9 cellular contexts compared by ENCODE assay signal in the genomic region with DNA sequence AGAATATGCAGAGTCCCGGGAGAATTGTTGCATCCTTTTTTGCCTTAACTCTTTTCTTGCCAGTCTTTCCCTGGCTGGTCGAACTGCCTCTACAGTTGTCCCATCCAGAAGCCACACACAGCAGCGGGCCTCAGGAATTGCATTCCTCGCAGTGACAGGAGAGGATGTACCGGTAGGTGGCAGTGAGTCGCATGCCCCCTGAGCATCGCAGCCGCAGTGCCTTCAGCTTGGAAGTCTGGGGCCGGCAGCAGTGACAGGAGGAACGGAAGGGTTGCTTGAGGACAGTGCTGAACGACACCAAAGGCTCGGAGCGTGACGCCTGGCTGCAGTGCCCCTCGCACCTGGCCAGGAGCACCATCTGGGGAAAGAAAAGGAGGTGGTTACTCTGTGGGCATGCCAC. TPM values are rescaled to one million over a fixed set of nuclear protein-coding genes. Genes with fewer than 3 reads are reported as not detected.
DNase-seq lines count a peak whose midpoint lies in the region; ATAC-seq and TF ChIP-seq lines count a peak whose summit lies in the region.
"Had no signal": no experiment of that assay in that cellular context is flagged by ENCODE, and none has a peak within 500 bp of the region (broad histone marks: within the 10 kb centered on the region; RNA-seq: fewer than 3 reads in every experiment).

No MANE protein-coding gene starts in this region.

- H3K27me3 ChIP-seq in SK-N-SH (ENCODE audit: insufficient read depth) (no peaks in the 10 kb centered on the region), mesendoderm (ENCODE audit: insufficient read depth, low read length, poor library complexity) (no peaks in the 10 kb centered on the region), tibial artery (no peaks in the 10 kb centered on the region)

- H2BK15ac ChIP-seq in mesendoderm (replicated peaks; ENCODE audit: low read depth): no peak overlapping the region

- H3K27me3 Mint-ChIP-seq in central memory CD8-positive, alpha-beta T cell: peaks cover 2% of the 10 kb centered on the region

- H3K9me3 Mint-ChIP-seq in central memory CD8-positive, alpha-beta T cell: no peaks in the 10 kb centered on the region

- no peak for TF ChIP-seq RAD21 in SK-N-SH (IDR thresholded peaks at IDR 0.05; ENCODE audit: low read length)

- no peak overlapping the region for H3K4me2 ChIP-seq in SK-N-SH
- H3K4me2 ChIP-seq in mesendoderm (ENCODE audit: low read length): no peak overlapping the region

- no peak overlapping the region for H3K23ac ChIP-seq in mesendoderm (ENCODE audit: low read length)

- H3K4me1 Mint-ChIP-seq in central memory CD8-positive, alpha-beta T cell: peaks cover 5% of the 10 kb centered on the region

- H3K9ac ChIP-seq in SK-N-SH (no peak overlapping the region), mesendoderm (ENCODE audit: low read length) (no peak overlapping the region)

- H3K79me2 ChIP-seq in SK-N-SH (ENCODE audit: insufficient read depth): no peaks in the 10 kb centered on the region
- H3K79me2 ChIP-seq in mesendoderm (ENCODE audit: control insufficient read depth, insufficient read depth, low read length): no peaks in the 10 kb centered on the region

- H3K4me3 Mint-ChIP-seq in central memory CD8-positive, alpha-beta T cell: peak overlapping the region; percentile 30

- no peaks in the 10 kb centered on the region for H3K36me3 Mint-ChIP-seq in central memory CD8-positive, alpha-beta T cell (ENCODE audit: insufficient read depth)

- no peaks in the 10 kb centered on the region for H3F3A ChIP-seq in SK-N-SH (replicated peaks; ENCODE audit: insufficient read depth)

- no peak overlapping the region for H2BK120ac ChIP-seq in mesendoderm (ENCODE audit: low read depth, low read length)

- intact Hi-C loops in tibial artery (cut with DNase I; ENCODE audit: low total_unique reads): loop anchor here (10.0 kb wide), 1 partner anchor 295 kb away; no protein-coding TSS in a partner anchor

- H2AK5ac ChIP-seq in mesendoderm (ENCODE audit: low read length): no peak overlapping the region

- peak overlapping the region; percentile 59 for H3K27ac Mint-ChIP-seq in central memory CD8-positive, alpha-beta T cell (ENCODE audit: low read depth)

- no peak overlapping the region for H3K27ac ChIP-seq in SK-N-SH (ENCODE audit: low read depth in 2 of 2, low read length in 1 of 2)
- no peak overlapping the region for H3K27ac ChIP-seq in mesendoderm (ENCODE audit: low read depth, low read length)
- no peak overlapping the region for H3K27ac ChIP-seq in tibial artery
- H3K27ac ChIP-seq: C4-2B had no signal

- no peak overlapping the region for H4K5ac ChIP-seq in mesendoderm (ENCODE audit: low read length)

- H3K36me3 ChIP-seq in SK-N-SH (replicated peaks in 1 of 2; ENCODE audit: control insufficient read depth in 1 of 2, insufficient read depth in 2 of 2, low read length in 1 of 2) (no peaks in the 10 kb centered on the region), mesendoderm (ENCODE audit: control insufficient read depth, insufficient read depth, low read length) (no peaks in the 10 kb centered on the region), tibial artery (no peaks in the 10 kb centered on the region)

- peak; percentile 16; the same call in 1 of the 2 replicates for TF ChIP-seq CTCF in SK-N-SH (IDR thresholded peaks at IDR 0.05)
- TF ChIP-seq CTCF in tibial artery (IDR thresholded peaks at IDR 0.05): peak; percentile 28 to 39

- H3K4me1 ChIP-seq in SK-N-SH (ENCODE audit: control insufficient read depth in 1 of 2, insufficient read depth in 2 of 2, low read depth in 1 of 2, low read length in 1 of 2) (0 out of 4 replicates have a peak, but pooled peaks cover 0 to 8% of the 10 kb centered on the region in 2 experiments), mesendoderm (ENCODE audit: control insufficient read depth, low read depth, low read length) (no peaks in the 10 kb centered on the region), tibial artery (peaks cover 0 to 5% (median 0%) of the 10 kb centered on the region in 4 donors)

- DNase-seq in NCI-H146 (lab: John Stamatoyannopoulos, UW) (peak; percentile 1), NCI-H146 treated with DMSO at 0.1 percent for 48 hours (lab: John Stamatoyannopoulos, UW; ENCODE audit: unreplicated experiment) (no peak), SK-N-SH (no peak), mesendoderm (peak; percentile 81), tibial artery (no peak), NK-92 (lab: John Stamatoyannopoulos, UW; ENCODE audit: unreplicated experiment) (no peak)
- no peak for DNase-seq in central memory CD8-positive, alpha-beta T cell (ENCODE audit: low spot score in 2 of 2)

- no peak overlapping the region for H3K56ac ChIP-seq in mesendoderm (ENCODE audit: low read length)

- H3K9me3 ChIP-seq in SK-N-SH (no peaks in the 10 kb centered on the region), tibial artery (no peaks in the 10 kb centered on the region)

- CTCF ChIA-PET in SK-N-SH (lab: Yijun Ruan, JAX): interaction anchor here (0.9 to 3.0 kb wide), 4 partner anchors 9 to 114 kb away, joined by 3 to 11 read pairs (median 4); no protein-coding TSS in a partner anchor

- TF ChIP-seq EP300 in SK-N-SH (IDR thresholded peaks at IDR 0.05; ENCODE audit: borderline replicate concordance in 1 of 2, low read depth in 1 of 2, low read length in 1 of 2): no peak

- peak; percentile 24 for ATAC-seq in central memory CD8-positive, alpha-beta T cell (replicated peaks; ENCODE audit: extremely low read depth, poor library complexity, severe bottlenecking)
- no peak for ATAC-seq in HG03460 (IDR thresholded peaks at IDR 0.05; ENCODE audit: unreplicated experiment)

- WGBS in SK-N-SH (ENCODE audit: low lambda C conversion rate): 21% methylated on average over 5 of the region's 15 CpGs
- WGBS in mesendoderm (ENCODE audit: extremely low coverage, insufficient coverage, low lambda C conversion rate): no CpG with 5 or more reads among the region's 15 CpGs

- H3K4me3 ChIP-seq in SK-N-SH (ENCODE audit: low read depth in 2 of 2, low read length in 1 of 2) (no peak overlapping the region), mesendoderm (ENCODE audit: low read length) (no peak overlapping the region), tibial artery (no peak overlapping the region)

- no peaks in the 10 kb centered on the region for H3K79me1 ChIP-seq in mesendoderm (ENCODE audit: low read length)

- no peak overlapping the region for H3K18ac ChIP-seq in mesendoderm (ENCODE audit: low read length)

- no peak overlapping the region for H3K4ac ChIP-seq in mesendoderm (ENCODE audit: low read depth, low read length)

- no peaks in the 10 kb centered on the region for H3K9me2 ChIP-seq in SK-N-SH

- H4K8ac ChIP-seq in mesendoderm (ENCODE audit: low read depth, low read length): no peak overlapping the region

- H2BK5ac ChIP-seq in mesendoderm (ENCODE audit: low read length): no peak overlapping the region

- no peak overlapping the region for H2AFZ ChIP-seq in SK-N-SH (ENCODE audit: low read depth)

- H4K20me1 ChIP-seq in SK-N-SH (ENCODE audit: insufficient read depth): no peaks in the 10 kb centered on the region

- POLR2A ChIA-PET in SK-N-SH (lab: Yijun Ruan, JAX): no interaction called here

TF ChIP-seq in SK-N-SH, 30 proteins besides CTCF, POLR2A, EP300 and RAD21 (continues in another document):
- TF ChIP-seq CHD2 (IDR thresholded peaks at IDR 0.05; ENCODE audit: low read length, partially characterized antibody): no peak
- TF ChIP-seq, protein P1, sequence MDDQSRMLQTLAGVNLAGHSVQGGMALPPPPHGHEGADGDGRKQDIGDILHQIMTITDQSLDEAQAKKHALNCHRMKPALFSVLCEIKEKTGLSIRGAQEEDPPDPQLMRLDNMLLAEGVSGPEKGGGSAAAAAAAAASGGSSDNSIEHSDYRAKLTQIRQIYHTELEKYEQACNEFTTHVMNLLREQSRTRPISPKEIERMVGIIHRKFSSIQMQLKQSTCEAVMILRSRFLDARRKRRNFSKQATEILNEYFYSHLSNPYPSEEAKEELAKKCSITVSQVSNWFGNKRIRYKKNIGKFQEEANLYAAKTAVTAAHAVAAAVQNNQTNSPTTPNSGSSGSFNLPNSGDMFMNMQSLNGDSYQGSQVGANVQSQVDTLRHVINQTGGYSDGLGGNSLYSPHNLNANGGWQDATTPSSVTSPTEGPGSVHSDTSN (IDR thresholded peaks at IDR 0.05): no peak
- TF ChIP-seq MEF2A (IDR thresholded peaks at IDR 0.05; ENCODE audit: borderline replicate concordance, low read depth): no peak
- no peak for TF ChIP-seq RFX5 (IDR thresholded peaks at IDR 0.05; ENCODE audit: low read length)
- TF ChIP-seq SIN3A (IDR thresholded peaks at IDR 0.05; ENCODE audit: borderline replicate concordance, low read depth, low read length): no peak
- no peak for TF ChIP-seq JUND (IDR thresholded peaks at IDR 0.05)
- no peak for TF ChIP-seq FOXJ3 (CRISPR knock-in tag; IDR thresholded peaks at IDR 0.05)
- TF ChIP-seq, protein P2, sequence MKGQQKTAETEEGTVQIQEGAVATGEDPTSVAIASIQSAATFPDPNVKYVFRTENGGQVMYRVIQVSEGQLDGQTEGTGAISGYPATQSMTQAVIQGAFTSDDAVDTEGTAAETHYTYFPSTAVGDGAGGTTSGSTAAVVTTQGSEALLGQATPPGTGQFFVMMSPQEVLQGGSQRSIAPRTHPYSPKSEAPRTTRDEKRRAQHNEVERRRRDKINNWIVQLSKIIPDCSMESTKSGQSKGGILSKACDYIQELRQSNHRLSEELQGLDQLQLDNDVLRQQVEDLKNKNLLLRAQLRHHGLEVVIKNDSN (IDR thresholded peaks at IDR 0.05; ENCODE audit: borderline replicate concordance, low read depth): no peak
- TF ChIP-seq, protein P3, sequence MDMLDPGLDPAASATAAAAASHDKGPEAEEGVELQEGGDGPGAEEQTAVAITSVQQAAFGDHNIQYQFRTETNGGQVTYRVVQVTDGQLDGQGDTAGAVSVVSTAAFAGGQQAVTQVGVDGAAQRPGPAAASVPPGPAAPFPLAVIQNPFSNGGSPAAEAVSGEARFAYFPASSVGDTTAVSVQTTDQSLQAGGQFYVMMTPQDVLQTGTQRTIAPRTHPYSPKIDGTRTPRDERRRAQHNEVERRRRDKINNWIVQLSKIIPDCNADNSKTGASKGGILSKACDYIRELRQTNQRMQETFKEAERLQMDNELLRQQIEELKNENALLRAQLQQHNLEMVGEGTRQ (IDR thresholded peaks at IDR 0.05; ENCODE audit: borderline replicate concordance, low read depth, low read length): no peak

RNA-seq across cellular contexts. Expression of gene NDP, which starts 23.5 kb away (rescaled TPM):
- 0.13 and 0.16 TPM in 2 replicates for polyA plus RNA-seq in SK-N-SH (2012; rRNA removed)
- polyA plus RNA-seq in SK-N-SH (2012; cell fraction: cytosol; rRNA removed): 0.08 and 0.17 TPM in 2 replicates
- 0.02 and 0.54 TPM in 2 replicates for polyA plus RNA-seq in SK-N-SH (2012; cell fraction: nucleus; rRNA removed)
- 0.07 TPM for polyA plus RNA-seq in mesendoderm (2013, experiment 1 of 2)
- 0.11 TPM for polyA plus RNA-seq in mesendoderm (2013, experiment 2 of 2)

Comparison
In these comparisons a context has a peak if more than half of its experiments do, and no peak if none do; other contexts are left out.
1. DNase-seq: peak in NCI-H146 (single experiment) and mesendoderm (single experiment); none in NCI-H146 treated with DMSO at 0.1 percent for 48 hours (single experiment), SK-N-SH (single experiment), central memory CD8-positive, alpha-beta T cell (0 of 2), tibial artery (0 of 2) and NK-92 (single experiment).